Comparison of ENCODE assay signal across 20 cellular contexts in the genomic region with DNA sequence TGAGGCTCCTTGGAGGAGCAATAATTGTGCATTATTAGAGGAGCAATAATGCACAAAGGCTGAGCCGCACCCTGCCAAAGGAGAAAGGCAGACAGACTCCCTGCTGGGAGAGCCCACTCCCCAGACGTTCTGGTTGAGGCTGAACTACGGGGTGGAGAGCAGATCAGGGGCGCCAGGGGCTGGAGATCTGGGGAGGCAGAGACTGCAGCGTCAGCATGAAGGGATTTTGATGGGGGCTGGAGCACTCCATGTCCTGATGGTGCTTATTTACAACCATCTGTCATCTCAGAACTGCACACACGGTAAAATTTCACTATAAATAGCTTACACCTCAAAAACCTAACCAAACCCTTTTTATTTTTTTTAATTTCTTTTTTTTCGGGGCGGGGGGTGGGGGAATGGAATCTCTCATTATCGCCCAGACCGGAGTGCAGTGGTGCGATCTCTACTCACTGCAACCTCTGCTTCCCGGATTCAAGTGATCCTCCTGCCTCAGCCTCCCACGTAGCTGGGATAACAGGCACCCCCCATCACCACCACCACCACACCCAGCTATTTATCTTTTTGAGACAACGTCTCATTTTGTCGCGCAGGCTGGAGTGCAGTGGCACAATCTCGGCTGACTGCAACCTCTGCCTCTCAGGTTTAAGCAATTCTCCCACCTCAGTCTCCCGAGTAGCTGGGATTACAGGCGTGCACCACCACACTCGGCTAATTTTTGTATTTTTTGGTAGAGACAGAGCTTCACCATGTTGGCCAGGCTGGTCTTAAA. TPM values are rescaled to one million over a fixed set of nuclear protein-coding genes. Genes with fewer than 3 reads are reported as not detected.
DNase-seq lines count a peak whose midpoint lies in the region; ATAC-seq and TF ChIP-seq lines count a peak whose summit lies in the region.
"Had no signal": no experiment of that assay in that cellular context is flagged by ENCODE, and none has a peak within 500 bp of the region (broad histone marks: within the 10 kb centered on the region; RNA-seq: fewer than 3 reads in every experiment).

No MANE protein-coding gene starts in this region.

- 87 to 89% (median 88%) methylated on average over 20 of the region's 20 CpGs for WGBS in spleen, 5 donors

- H3K36me3 Mint-ChIP-seq in activated naive CD8-positive, alpha-beta T cell, result no peaks in the 10 kb centered on the region
- peaks cover 15% of the 10 kb centered on the region for H3K36me3 Mint-ChIP-seq in activated naive CD8-positive, alpha-beta T cell treated with anti-CD3 and anti-CD28 coated beads for 36 hours
- H3K36me3 Mint-ChIP-seq in brain, result peaks cover 3% of the 10 kb centered on the region

- peaks cover 16% of the 10 kb centered on the region for H3K4me1 Mint-ChIP-seq in activated naive CD8-positive, alpha-beta T cell (ENCODE audit: low read depth)
- H3K4me1 Mint-ChIP-seq in activated naive CD8-positive, alpha-beta T cell treated with anti-CD3 and anti-CD28 coated beads for 36 hours, result peaks cover 15% of the 10 kb centered on the region
- H3K4me1 Mint-ChIP-seq in brain, result peaks cover 15% of the 10 kb centered on the region

- H3K4me1 ChIP-seq in spleen, result peaks cover 10 to 30% (median 17%) of the 10 kb centered on the region in 6 donors

- no peak for DNase-seq in activated naive CD8-positive, alpha-beta T cell treated with anti-CD3 and anti-CD28 coated beads for 36 hours
- DNase-seq in NCI-H524 treated with DMSO at 0.1 percent for 48 hours (lab: John Stamatoyannopoulos, UW), result peak; percentile 33
- peak; percentile 59 for DNase-seq in spleen
- no peak for DNase-seq in medulla oblongata (ENCODE audit: extremely low spot score)
- DNase-seq: Calu3, DMS79 treated with DMSO at 0.1 percent for 48 hours, GF-D8, GOT3, KG1, NCI-H1092, NCI-H187 treated with DMSO at 0.1 percent for 48 hours, NCI-H510A treated with DMSO at 0.1 percent for 48 hours, SJCRH30 had no signal

- no peaks in the 10 kb centered on the region for H3K27me3 ChIP-seq in spleen (replicated peaks in 1 of 7)
- H3K27me3 ChIP-seq: SJCRH30 had no signal

- TF ChIP-seq POLR2A in spleen (IDR thresholded peaks at IDR 0.05), result no peak

- ATAC-seq in GM18858 (IDR thresholded peaks at IDR 0.05; ENCODE audit: unreplicated experiment) (no peak), HG02884 (IDR thresholded peaks at IDR 0.05; ENCODE audit: unreplicated experiment) (no peak)
- ATAC-seq: A549 had no signal

- H3K27me3 Mint-ChIP-seq in activated naive CD8-positive, alpha-beta T cell, result no peaks in the 10 kb centered on the region
- no peaks in the 10 kb centered on the region for H3K27me3 Mint-ChIP-seq in activated naive CD8-positive, alpha-beta T cell treated with anti-CD3 and anti-CD28 coated beads for 36 hours
- peaks cover 10% of the 10 kb centered on the region for H3K27me3 Mint-ChIP-seq in brain

- H3K27ac ChIP-seq in spleen, result no peak overlapping the region
- H3K27ac ChIP-seq: A549, C4-2B, HL-60, SJCRH30 had no signal

- H3K9me3 Mint-ChIP-seq in activated naive CD8-positive, alpha-beta T cell (ENCODE audit: low read depth), result no peaks in the 10 kb centered on the region
- H3K9me3 Mint-ChIP-seq in activated naive CD8-positive, alpha-beta T cell treated with anti-CD3 and anti-CD28 coated beads for 36 hours, result no peaks in the 10 kb centered on the region
- no peaks in the 10 kb centered on the region for H3K9me3 Mint-ChIP-seq in brain

- no peaks in the 10 kb centered on the region for H3K9me3 ChIP-seq in spleen
- H3K9me3 ChIP-seq: A549, SJCRH30 had no signal

- no peaks in the 10 kb centered on the region for H3K36me3 ChIP-seq in spleen
- H3K36me3 ChIP-seq: SJCRH30 had no signal

- H3K4me3 ChIP-seq in spleen, result no peak overlapping the region
- H3K4me3 ChIP-seq: A549, SJCRH30 had no signal

- H3K4me3 Mint-ChIP-seq in activated naive CD8-positive, alpha-beta T cell, result no peak overlapping the region
- no peak overlapping the region for H3K4me3 Mint-ChIP-seq in activated naive CD8-positive, alpha-beta T cell treated with anti-CD3 and anti-CD28 coated beads for 36 hours
- peak overlapping the region in 2 of 5 experiments; percentile 28 to 49 for H3K4me3 Mint-ChIP-seq in brain

- H3K27ac Mint-ChIP-seq in activated naive CD8-positive, alpha-beta T cell, result peak overlapping the region; percentile 1
- H3K27ac Mint-ChIP-seq in activated naive CD8-positive, alpha-beta T cell treated with anti-CD3 and anti-CD28 coated beads for 36 hours, result no peak overlapping the region
- H3K27ac Mint-ChIP-seq in brain, result peak overlapping the region; percentile 26 to 94 (median 64)

- TF ChIP-seq CTCF in brain (conservative IDR thresholded peaks at IDR 0.05), result no peak
- no peak for TF ChIP-seq CTCF in spleen (IDR thresholded peaks at IDR 0.05 in 8 of 11, conservative IDR thresholded peaks at IDR 0.05 in 3 of 11)

- intact Hi-C loops in spleen (cut with DNase I; ENCODE audit: low total_unique reads), result no loop called here

RNA-seq across cellular contexts. Expression of a gene that starts 4.3 kb away (rescaled TPM):
- total RNA-seq in activated naive CD8-positive, alpha-beta T cell treated with anti-CD3 and anti-CD28 coated beads for 36 hours, result 10 to 100 TPM in 1 of 2 experiments, 1 to 10 TPM in 1; 9.9 to 11.4 TPM
- polyA plus RNA-seq in brain (ENCODE audit: insufficient read depth, low read depth, low replicate concordance), result 5.0 TPM
- 1 to 10 TPM in 5 of 7 donors, not detected in 2; 1.0 to 2.6 (median 2.0) TPM for total RNA-seq in spleen
- 1 to 10 TPM; 1.2 to 2.9 (median 2.8) TPM for polyA plus RNA-seq in spleen

Comparison
In these comparisons a context has a peak if more than half of its experiments do, and no peak if none do; other contexts are left out.
1. DNase-seq: peak in NCI-H524 treated with DMSO at 0.1 percent for 48 hours (single experiment) and spleen (single experiment); none in activated naive CD8-positive, alpha-beta T cell treated with anti-CD3 and anti-CD28 coated beads for 36 hours (single experiment) and medulla oblongata (single experiment).